19 cellular contexts compared by ENCODE assay signal in the genomic region with DNA sequence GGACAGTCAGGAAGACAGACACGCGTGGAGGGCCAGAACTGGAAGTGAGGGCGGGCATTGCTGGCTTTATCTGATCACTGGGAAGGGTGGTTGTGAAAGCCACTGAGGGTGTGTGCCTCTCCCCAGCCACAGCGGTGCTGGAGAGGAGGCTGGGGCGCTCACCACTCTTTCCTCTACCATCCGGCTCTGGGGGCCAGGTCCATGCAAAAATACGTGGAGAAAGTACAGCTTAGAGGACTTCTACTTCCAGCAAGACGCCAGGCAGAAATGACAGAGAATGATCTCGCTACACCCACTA.
"Had no signal": no experiment of that assay in that cellular context is flagged by ENCODE, and none has a peak within 500 bp of the region (broad histone marks: within the 10 kb centered on the region; RNA-seq: fewer than 3 reads in every experiment).

No MANE protein-coding gene starts in this region.

- H3K27me3 ChIP-seq: ascending aorta, neutrophil, uterus had no signal

- H3K36me3 ChIP-seq: ascending aorta, cardiac muscle cell, neutrophil, uterus had no signal

- FAIRE-seq: kidney, TTC549 had no signal

- H3K9me3 Mint-ChIP-seq: activated B cell treated with CpG ODN at 0.5 μM for 24 hours; activated naive CD4-positive, alpha-beta T cell treated with anti-CD3 and anti-CD28 coated beads, Interleukin-2, amount 10 ng/mL, durations not matched to agents 7 days and 5 days; activated naive CD8-positive, alpha-beta T cell treated with anti-CD3 and anti-CD28 coated beads, Interleukin-2, amount 10 ng/mL, durations not matched to agents 7 days and 5 days; brain; effector memory CD8-positive, alpha-beta T cell; natural killer cell; stimulated activated effector memory CD8-positive, alpha-beta T cell treated with anti-CD3 and anti-CD28 coated beads, Interleukin-12 subunit alpha, Interleukin-12 subunit beta, amount 100 ng/mL, for 72 hours; stimulated activated naive CD8-positive, alpha-beta T cell treated with anti-CD3 and anti-CD28 coated beads, Interleukin-15, amount 100 ng/mL, for 72 hours; T-helper 1 cell treated with Interleukin-12 subunit alpha and Interleukin-12 subunit beta and Interleukin-4 antibody, amounts not matched to agents 30 μg/mL and 1 μg/mL, for 36 hours; type B pancreatic cell had no signal

- H3K36me3 Mint-ChIP-seq: activated naive CD4-positive, alpha-beta T cell treated with anti-CD3 and anti-CD28 coated beads, Interleukin-2, amount 10 ng/mL, durations not matched to agents 7 days and 5 days; activated naive CD8-positive, alpha-beta T cell treated with anti-CD3 and anti-CD28 coated beads, Interleukin-2, amount 10 ng/mL, durations not matched to agents 7 days and 5 days; brain; natural killer cell; stimulated activated effector memory CD8-positive, alpha-beta T cell treated with anti-CD3 and anti-CD28 coated beads, Interleukin-12 subunit alpha, Interleukin-12 subunit beta, amount 100 ng/mL, for 72 hours; type B pancreatic cell had no signal

- H3K4me1 ChIP-seq: ascending aorta, uterus had no signal

- DNase-seq: activated B cell treated with CpG ODN at 0.5 μM for 24 hours; activated CD8-positive, alpha-beta memory T cell treated with anti-CD3 and anti-CD28 coated beads for 24 hours; activated naive CD8-positive, alpha-beta T cell treated with anti-CD3 and anti-CD28 coated beads, Interleukin-2, amount 10 ng/mL, durations not matched to agents 7 days and 5 days; kidney had no signal

- H3K4me1 Mint-ChIP-seq: activated B cell treated with CpG ODN at 0.5 μM for 24 hours had no signal

- H3K4me3 Mint-ChIP-seq: activated B cell treated with CpG ODN at 0.5 μM for 24 hours; activated naive CD4-positive, alpha-beta T cell treated with anti-CD3 and anti-CD28 coated beads, Interleukin-2, amount 10 ng/mL, durations not matched to agents 7 days and 5 days; activated naive CD8-positive, alpha-beta T cell treated with anti-CD3 and anti-CD28 coated beads, Interleukin-2, amount 10 ng/mL, durations not matched to agents 7 days and 5 days; brain; effector memory CD8-positive, alpha-beta T cell; natural killer cell; stimulated activated effector memory CD8-positive, alpha-beta T cell treated with anti-CD3 and anti-CD28 coated beads, Interleukin-12 subunit alpha, Interleukin-12 subunit beta, amount 100 ng/mL, for 72 hours; stimulated activated naive CD8-positive, alpha-beta T cell treated with anti-CD3 and anti-CD28 coated beads, Interleukin-15, amount 100 ng/mL, for 72 hours; T-helper 1 cell treated with Interleukin-12 subunit alpha and Interleukin-12 subunit beta and Interleukin-4 antibody, amounts not matched to agents 30 μg/mL and 1 μg/mL, for 36 hours; type B pancreatic cell had no signal

- H3K9me3 ChIP-seq: ascending aorta, neutrophil, uterus had no signal

- H3K27ac Mint-ChIP-seq: activated B cell treated with CpG ODN at 0.5 μM for 24 hours; activated naive CD4-positive, alpha-beta T cell treated with anti-CD3 and anti-CD28 coated beads, Interleukin-2, amount 10 ng/mL, durations not matched to agents 7 days and 5 days; activated naive CD8-positive, alpha-beta T cell treated with anti-CD3 and anti-CD28 coated beads, Interleukin-2, amount 10 ng/mL, durations not matched to agents 7 days and 5 days; effector memory CD8-positive, alpha-beta T cell; natural killer cell; stimulated activated effector memory CD8-positive, alpha-beta T cell treated with anti-CD3 and anti-CD28 coated beads, Interleukin-12 subunit alpha, Interleukin-12 subunit beta, amount 100 ng/mL, for 72 hours; stimulated activated naive CD8-positive, alpha-beta T cell treated with anti-CD3 and anti-CD28 coated beads, Interleukin-15, amount 100 ng/mL, for 72 hours; T-helper 1 cell treated with Interleukin-12 subunit alpha and Interleukin-12 subunit beta and Interleukin-4 antibody, amounts not matched to agents 30 μg/mL and 1 μg/mL, for 36 hours; type B pancreatic cell had no signal

- H3K27ac ChIP-seq: ascending aorta, cardiac muscle cell, coronary artery, neutrophil, skin epidermis, uterus had no signal

- H3K4me3 ChIP-seq: ascending aorta, cardiac muscle cell, coronary artery, skin epidermis, uterus had no signal
